9 cellular contexts compared by ENCODE assay signal in the genomic region with DNA sequence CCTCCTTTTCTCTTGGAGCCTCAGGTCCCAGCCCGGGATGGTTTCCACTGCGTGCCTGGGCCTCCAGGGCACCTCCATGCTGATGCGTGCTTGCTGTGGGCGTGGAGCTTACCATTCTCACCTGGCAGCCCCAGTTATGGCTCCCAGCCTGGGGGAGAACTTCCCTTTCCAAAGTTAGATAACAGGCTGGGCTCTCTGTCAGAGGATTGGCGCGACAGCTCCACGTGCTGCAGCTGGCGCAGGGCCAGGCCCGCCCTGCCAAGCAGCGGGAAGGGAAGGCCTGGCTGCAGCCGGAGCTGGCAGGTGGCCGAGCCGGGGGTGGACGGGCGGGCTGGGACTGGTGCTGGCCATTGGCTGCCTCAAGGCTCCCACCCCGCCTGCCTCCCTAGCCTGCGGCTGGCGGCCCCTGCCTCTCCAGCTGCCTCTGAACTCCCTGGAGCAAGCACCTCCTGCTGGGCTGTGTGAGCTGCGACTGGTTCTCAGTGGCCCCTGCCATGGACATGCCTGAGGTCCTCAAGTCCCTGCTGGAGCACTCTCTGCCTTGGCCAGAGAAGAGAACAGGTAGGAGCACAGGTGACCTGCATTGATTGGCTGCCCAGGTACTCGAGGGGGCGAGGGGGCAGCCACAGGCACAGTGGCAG. TPM values are rescaled to one million over a fixed set of nuclear protein-coding genes. Genes with fewer than 3 reads are reported as not detected.
DNase-seq lines count a peak whose midpoint lies in the region; ATAC-seq and TF ChIP-seq lines count a peak whose summit lies in the region.
"Had no signal": no experiment of that assay in that cellular context is flagged by ENCODE, and none has a peak within 500 bp of the region (broad histone marks: within the 10 kb centered on the region; RNA-seq: fewer than 3 reads in every experiment).

No MANE protein-coding gene starts in this region.

- no peaks in the 10 kb centered on the region for H3K27me3 ChIP-seq in gastroesophageal sphincter

- TF ChIP-seq POLR2A in gastroesophageal sphincter (IDR thresholded peaks at IDR 0.05): peak; percentile 59 to 68

- TF ChIP-seq EP300 in gastroesophageal sphincter (IDR thresholded peaks at IDR 0.05): no peak

- peak; percentile 8 for DNase-seq in stimulated activated CD4-positive, alpha-beta T cell treated with anti-CD3 and anti-CD28 coated beads, Interleukin-1b, Interleukin-23, amount 100 ng/mL, for 48 hours
- DNase-seq in stimulated activated CD4-positive, alpha-beta T cell treated with anti-CD3 and anti-CD28 coated beads, Interleukin-12 subunit alpha, Interleukin-12 subunit beta, amount 100 ng/mL, for 4 hours: no peak
- DNase-seq in NCI-H2227 treated with DMSO at 0.1 percent for 48 hours (lab: John Stamatoyannopoulos, UW) (peak; percentile 68), nucleus accumbens (lab: John Stamatoyannopoulos, UW) (peak; percentile 68 to 99 (median 96))
- no peak for DNase-seq in activated T-cell treated with anti-CD3 and anti-CD28 coated beads, Interleukin-2, amount 50 U/mL, for 72 hours
- DNase-seq: activated naive CD8-positive, alpha-beta T cell treated with anti-CD3 and anti-CD28 coated beads, Interleukin-2, amount 10 ng/mL, durations not matched to agents 7 days and 5 days had no signal

- ATAC-seq in activated T-cell treated with anti-CD3 and anti-CD28 coated beads, Interleukin-2, amount 50 U/mL, for 72 hours (replicated peaks in 1 of 2): peak; percentile 39 to 40
- ATAC-seq in gastroesophageal sphincter (peak; percentile 97), GM21529 (IDR thresholded peaks at IDR 0.05; ENCODE audit: unreplicated experiment) (no peak), HG03045 (IDR thresholded peaks at IDR 0.05; ENCODE audit: unreplicated experiment) (no peak)

- 3% methylated on average over 7 of the region's 21 CpGs; no CpG with 5 or more reads in 1 of the 2 donors for WGBS in gastroesophageal sphincter (ENCODE audit: low coverage in 1 of 2), 2 donors

- H3K27me3 Mint-ChIP-seq in activated T-cell treated with anti-CD3 and anti-CD28 coated beads, Interleukin-2, amount 50 U/mL, for 72 hours (ENCODE audit: low read depth): no peaks in the 10 kb centered on the region

- H3K4me1 Mint-ChIP-seq in activated T-cell treated with anti-CD3 and anti-CD28 coated beads, Interleukin-2, amount 50 U/mL, for 72 hours (ENCODE audit: low read depth): no peaks in the 10 kb centered on the region
- H3K4me1 Mint-ChIP-seq: activated naive CD8-positive, alpha-beta T cell treated with anti-CD3 and anti-CD28 coated beads, Interleukin-2, amount 10 ng/mL, durations not matched to agents 7 days and 5 days had no signal

- no peak overlapping the region for H3K27ac Mint-ChIP-seq in activated T-cell treated with anti-CD3 and anti-CD28 coated beads, Interleukin-2, amount 50 U/mL, for 72 hours
- H3K27ac Mint-ChIP-seq: activated naive CD8-positive, alpha-beta T cell treated with anti-CD3 and anti-CD28 coated beads, Interleukin-2, amount 10 ng/mL, durations not matched to agents 7 days and 5 days had no signal

- H3K27ac ChIP-seq in gastroesophageal sphincter: peak overlapping the region; percentile 64 to 89 (median 85)

- H3K9me3 Mint-ChIP-seq in activated T-cell treated with anti-CD3 and anti-CD28 coated beads, Interleukin-2, amount 50 U/mL, for 72 hours: no peaks in the 10 kb centered on the region
- H3K9me3 Mint-ChIP-seq: activated naive CD8-positive, alpha-beta T cell treated with anti-CD3 and anti-CD28 coated beads, Interleukin-2, amount 10 ng/mL, durations not matched to agents 7 days and 5 days had no signal

- peak in 3 of 4 experiments; percentile 48 to 53 (median 49) for TF ChIP-seq CTCF in gastroesophageal sphincter (IDR thresholded peaks at IDR 0.05)

- peaks cover 0 to 5% of the 10 kb centered on the region in 2 donors for H3K36me3 ChIP-seq in gastroesophageal sphincter

- peaks cover 0 to 58% (median 13%) of the 10 kb centered on the region in 3 donors for H3K4me1 ChIP-seq in gastroesophageal sphincter

- peak overlapping the region; percentile 62 to 64 for H3K4me3 ChIP-seq in gastroesophageal sphincter

- H3K4me3 Mint-ChIP-seq in activated T-cell treated with anti-CD3 and anti-CD28 coated beads, Interleukin-2, amount 50 U/mL, for 72 hours: no peak overlapping the region
- H3K4me3 Mint-ChIP-seq: activated naive CD8-positive, alpha-beta T cell treated with anti-CD3 and anti-CD28 coated beads, Interleukin-2, amount 10 ng/mL, durations not matched to agents 7 days and 5 days had no signal

- H3K36me3 Mint-ChIP-seq in activated T-cell treated with anti-CD3 and anti-CD28 coated beads, Interleukin-2, amount 50 U/mL, for 72 hours (ENCODE audit: insufficient read depth in 2 of 2): no peaks in the 10 kb centered on the region
- H3K36me3 Mint-ChIP-seq: activated naive CD8-positive, alpha-beta T cell treated with anti-CD3 and anti-CD28 coated beads, Interleukin-2, amount 10 ng/mL, durations not matched to agents 7 days and 5 days had no signal

- no peaks in the 10 kb centered on the region for H3K9me3 ChIP-seq in gastroesophageal sphincter

RNA-seq across cellular contexts. Expression of a gene that starts 14.6 kb away (rescaled TPM):
- 1 to 10 TPM; 1.5 to 2.0 TPM for total RNA-seq in activated T-cell treated with anti-CD3 and anti-CD28 coated beads, Interleukin-2, amount 50 U/mL, for 72 hours
- 10 to 100 TPM; 26.1 to 50.7 (median 37.0) TPM for total RNA-seq in gastroesophageal sphincter

Comparison
In these comparisons a context has a peak if more than half of its experiments do, and no peak if none do; other contexts are left out.
1. DNase-seq: peak in stimulated activated CD4-positive, alpha-beta T cell treated with anti-CD3 and anti-CD28 coated beads, Interleukin-1b, Interleukin-23, amount 100 ng/mL, for 48 hours (single experiment), NCI-H2227 treated with DMSO at 0.1 percent for 48 hours (single experiment) and nucleus accumbens (56 of 56); none in stimulated activated CD4-positive, alpha-beta T cell treated with anti-CD3 and anti-CD28 coated beads, Interleukin-12 subunit alpha, Interleukin-12 subunit beta, amount 100 ng/mL, for 4 hours (single experiment) and activated T-cell treated with anti-CD3 and anti-CD28 coated beads, Interleukin-2, amount 50 U/mL, for 72 hours (0 of 2).
2. ATAC-seq: peak in activated T-cell treated with anti-CD3 and anti-CD28 coated beads, Interleukin-2, amount 50 U/mL, for 72 hours (2 of 2) and gastroesophageal sphincter (single experiment); none in GM21529 (single experiment) and HG03045 (single experiment).
3. RNA of a gene that starts 14.6 kb away (total RNA-seq): 26.1 to 50.7 TPM in gastroesophageal sphincter; 1.5 to 2.0 TPM in activated T-cell treated with anti-CD3 and anti-CD28 coated beads, Interleukin-2, amount 50 U/mL, for 72 hours; every median in the first group is over 4 times any median in the second.